11 cellular contexts compared by ENCODE assay signal in the genomic region with DNA sequence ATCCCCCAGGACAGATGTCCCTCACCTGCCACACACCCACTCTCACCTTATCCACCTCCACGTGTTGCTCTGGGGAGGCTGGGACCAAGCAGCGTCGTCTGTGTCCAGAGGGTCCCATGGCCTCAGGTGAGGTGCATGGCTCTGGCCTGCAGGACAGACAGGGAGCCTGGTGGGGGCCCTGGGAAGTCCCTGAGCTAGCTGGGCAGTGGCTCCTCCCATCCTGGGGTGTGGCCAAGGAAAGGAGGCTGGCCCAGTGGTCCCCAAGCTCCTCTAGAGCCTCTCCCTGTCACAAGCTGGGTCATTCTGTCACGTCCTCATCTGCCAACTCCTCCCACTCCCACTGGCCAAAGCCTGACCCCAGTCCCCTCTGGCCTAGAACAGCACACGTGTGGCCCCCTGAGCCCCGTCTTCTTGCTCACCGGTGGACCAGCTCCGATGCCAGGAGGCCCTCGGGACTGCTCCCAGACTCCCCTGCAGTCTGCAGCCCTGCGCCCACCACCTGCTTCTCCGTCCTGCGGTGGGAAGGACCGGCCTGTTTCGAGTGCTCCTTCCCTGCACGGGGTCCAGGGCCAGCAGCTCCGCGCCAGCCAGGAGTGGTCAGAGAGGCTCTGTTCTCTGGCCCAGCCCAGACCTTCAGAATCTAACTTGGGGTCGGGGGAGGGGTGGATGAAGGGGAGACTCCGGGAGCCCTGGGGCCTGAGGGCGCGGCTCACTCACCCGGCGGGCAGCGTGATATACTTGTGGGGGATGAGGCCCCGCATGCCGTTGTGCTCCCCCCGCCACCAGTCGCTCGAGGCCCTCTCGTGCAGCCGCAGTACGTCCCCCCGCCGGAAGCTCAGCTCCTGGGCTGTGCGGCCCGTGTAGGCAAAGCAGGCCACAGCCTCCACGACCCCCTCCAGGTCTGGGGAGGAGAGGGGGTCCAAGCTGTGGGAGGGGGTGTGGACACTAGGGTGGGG. TPM values are rescaled to one million over a fixed set of nuclear protein-coding genes. Genes with fewer than 3 reads are reported as not detected.
DNase-seq lines count a peak whose midpoint lies in the region; ATAC-seq and TF ChIP-seq lines count a peak whose summit lies in the region.
"Had no signal": no experiment of that assay in that cellular context is flagged by ENCODE, and none has a peak within 500 bp of the region (broad histone marks: within the 10 kb centered on the region; RNA-seq: fewer than 3 reads in every experiment).

No MANE protein-coding gene starts in this region.

- no peaks in the 10 kb centered on the region for H3K36me3 Mint-ChIP-seq in glutamatergic neuron (ENCODE audit: unreplicated experiment)

- no peak overlapping the region for H3K27ac Mint-ChIP-seq in glutamatergic neuron (ENCODE audit: unreplicated experiment)
- H3K27ac Mint-ChIP-seq: progenitor cell of endocrine pancreas; T-helper 1 cell treated with Interleukin-12 subunit alpha and Interleukin-12 subunit beta and Interleukin-4 antibody, amounts not matched to agents 30 μg/mL and 1 μg/mL, for 36 hours had no signal

- no peaks in the 10 kb centered on the region for H3K9me3 Mint-ChIP-seq in glutamatergic neuron (ENCODE audit: unreplicated experiment)
- H3K9me3 Mint-ChIP-seq: activated T-cell treated with anti-CD3 and anti-CD28 coated beads, Interleukin-2, amount 50 U/mL, for 24 hours; T-helper 1 cell treated with Interleukin-12 subunit alpha and Interleukin-12 subunit beta and Interleukin-4 antibody, amounts not matched to agents 30 μg/mL and 1 μg/mL, for 36 hours had no signal

- no peak for ATAC-seq in GM21423 (IDR thresholded peaks at IDR 0.05; ENCODE audit: unreplicated experiment)
- ATAC-seq: left colon had no signal

- H3K4me3 Mint-ChIP-seq in glutamatergic neuron (ENCODE audit: unreplicated experiment), result no peak overlapping the region
- H3K4me3 Mint-ChIP-seq: activated T-cell treated with anti-CD3 and anti-CD28 coated beads, Interleukin-2, amount 50 U/mL, for 24 hours; T-helper 1 cell treated with Interleukin-12 subunit alpha and Interleukin-12 subunit beta and Interleukin-4 antibody, amounts not matched to agents 30 μg/mL and 1 μg/mL, for 36 hours had no signal

- no peaks in the 10 kb centered on the region for H3K4me1 Mint-ChIP-seq in glutamatergic neuron (ENCODE audit: low read depth, unreplicated experiment)

- no peak for TF ChIP-seq CTCF in glutamatergic neuron (IDR thresholded peaks at IDR 0.05; ENCODE audit: partially characterized antibody, unreplicated experiment)

- no peaks in the 10 kb centered on the region for H3K27me3 Mint-ChIP-seq in glutamatergic neuron (ENCODE audit: unreplicated experiment)
- H3K27me3 Mint-ChIP-seq: progenitor cell of endocrine pancreas had no signal

- peak; percentile 76 for DNase-seq in DMS 273 (lab: John Stamatoyannopoulos, UW; ENCODE audit: unreplicated experiment)
- DNase-seq in DMS 273 treated with DMSO at 0.1 percent for 48 hours (lab: John Stamatoyannopoulos, UW), result no peak
- peak; percentile 35 for DNase-seq in KBM-7
- DNase-seq in glutamatergic neuron, result peak; percentile 60
- no peak for DNase-seq in NCI-H2196 treated with DMSO at 0.1 percent for 48 hours (lab: John Stamatoyannopoulos, UW; ENCODE audit: unreplicated experiment)
- DNase-seq: activated T-cell treated with anti-CD3 and anti-CD28 coated beads, Interleukin-2, amount 50 U/mL, for 24 hours; NCI-H446 treated with DMSO at 0.1 percent for 48 hours had no signal

- in situ Hi-C loops in KBM-7 (cut with MboI; ENCODE audit: low pct_unique_long_range_greater_than_20kb, low sequenced_read_pairs), result no loop called here

RNA-seq across cellular contexts. Expression of a gene that starts 4.8 kb away (rescaled TPM):
- total RNA-seq in glutamatergic neuron (ENCODE audit: unreplicated experiment), result not detected
- total RNA-seq: progenitor cell of endocrine pancreas had no signal

RNA-seq across cellular contexts. Expression of a gene that starts 16.8 kb away (rescaled TPM):
- total RNA-seq in glutamatergic neuron (ENCODE audit: unreplicated experiment), result 33.5 TPM

RNA-seq across cellular contexts. Expression of a gene that starts 23.3 kb away (rescaled TPM):
- total RNA-seq in glutamatergic neuron (ENCODE audit: unreplicated experiment), result 925 TPM

RNA-seq across cellular contexts. Expression of a gene that starts 25.5 kb away (rescaled TPM):
- 129 TPM for total RNA-seq in glutamatergic neuron (ENCODE audit: unreplicated experiment)

RNA-seq across cellular contexts. Expression of a gene that starts 35.1 kb away (rescaled TPM):
- 16.1 TPM for total RNA-seq in glutamatergic neuron (ENCODE audit: unreplicated experiment)

Comparison
In these comparisons a context has a peak if more than half of its experiments do, and no peak if none do; other contexts are left out.
1. DNase-seq: peak in DMS 273 (single experiment), KBM-7 (single experiment) and glutamatergic neuron (single experiment); none in DMS 273 treated with DMSO at 0.1 percent for 48 hours (single experiment) and NCI-H2196 treated with DMSO at 0.1 percent for 48 hours (single experiment).